ENCODE assay signal across 14 cellular contexts in genomic region chr11:107496011-107496410, GRCh38. TPM values are rescaled to one million over a fixed set of nuclear protein-coding genes. Genes with fewer than 3 reads are reported as not detected.
DNase-seq lines count a peak whose midpoint lies in the region; ATAC-seq, FAIRE-seq and TF ChIP-seq lines count a peak whose summit lies in the region.
"Had no signal": no experiment of that assay in that cellular context is flagged by ENCODE, and none has a peak within 500 bp of the region (broad histone marks: within the 10 kb centered on the region; RNA-seq: fewer than 3 reads in every experiment).

No MANE protein-coding gene starts in this region.

- ATAC-seq in left ventricle myocardium superior = peak; percentile 43
- no peak for ATAC-seq in activated CD8-positive, alpha-beta memory T cell treated with anti-CD3 and anti-CD28 coated beads, Interleukin-2, amount 10 ng/mL, durations not matched to agents 7 days and 5 days
- no peak for ATAC-seq in HG02798 (IDR thresholded peaks at IDR 0.05; ENCODE audit: poor library complexity, unreplicated experiment)

- H3K4me1 Mint-ChIP-seq in activated CD8-positive, alpha-beta memory T cell treated with anti-CD3 and anti-CD28 coated beads, Interleukin-2, amount 10 ng/mL, durations not matched to agents 7 days and 5 days = no peaks in the 10 kb centered on the region
- H3K4me1 Mint-ChIP-seq: activated naive CD8-positive, alpha-beta T cell treated with anti-CD3 and anti-CD28 coated beads, Interleukin-2, amount 10 ng/mL, durations not matched to agents 7 days and 5 days; endodermal cell; nephron progenitor cell had no signal

- intact Hi-C loops in left ventricle myocardium superior (cut with micrococcal nuclease) = no loop called here
- intact Hi-C loops in left ventricle myocardium inferior (cut with micrococcal nuclease) = no loop called here

- peaks cover 4% of the 10 kb centered on the region for H3K36me3 Mint-ChIP-seq in activated CD8-positive, alpha-beta memory T cell treated with anti-CD3 and anti-CD28 coated beads, Interleukin-2, amount 10 ng/mL, durations not matched to agents 7 days and 5 days

- FAIRE-seq in urothelium cell line (lab: Jason Lieb, UNC) = no peak

- peaks cover 3% of the 10 kb centered on the region for H3K36me3 ChIP-seq in left ventricle myocardium inferior

- no peak for DNase-seq in left ventricle myocardium superior
- DNase-seq in left ventricle myocardium inferior = no peak
- DNase-seq in astrocyte of the hippocampus (ENCODE audit: low read depth, low spot score) = peak; percentile 91
- peak; percentile 11 for DNase-seq in globus pallidus (ENCODE audit: low spot score)
- DNase-seq in urothelium cell line (ENCODE audit: low spot score) = peak; percentile 23
- no peak for DNase-seq in activated CD8-positive, alpha-beta memory T cell treated with anti-CD3 and anti-CD28 coated beads, Interleukin-2, amount 10 ng/mL, durations not matched to agents 7 days and 5 days
- no peak for DNase-seq in CD1c-positive myeloid dendritic cell (ENCODE audit: extremely low spot score)
- DNase-seq: ACHN; activated CD8-positive, alpha-beta memory T cell treated with anti-CD3 and anti-CD28 coated beads, Interleukin-2, amount 50 U/mL, for 4 hours; activated naive CD8-positive, alpha-beta T cell treated with anti-CD3 and anti-CD28 coated beads, Interleukin-2, amount 10 ng/mL, durations not matched to agents 7 days and 5 days; endodermal cell; nephron progenitor cell; stimulated activated CD8-positive, alpha-beta memory T cell treated with anti-CD3 and anti-CD28 coated beads, Interleukin-4, amount 100 ng/mL, for 48 hours had no signal

- no peak overlapping the region for H3K27ac Mint-ChIP-seq in activated CD8-positive, alpha-beta memory T cell treated with anti-CD3 and anti-CD28 coated beads, Interleukin-2, amount 10 ng/mL, durations not matched to agents 7 days and 5 days
- H3K27ac Mint-ChIP-seq: activated naive CD8-positive, alpha-beta T cell treated with anti-CD3 and anti-CD28 coated beads, Interleukin-2, amount 10 ng/mL, durations not matched to agents 7 days and 5 days; endodermal cell; nephron progenitor cell had no signal

- peaks cover 5% of the 10 kb centered on the region for H3K27me3 Mint-ChIP-seq in activated CD8-positive, alpha-beta memory T cell treated with anti-CD3 and anti-CD28 coated beads, Interleukin-2, amount 10 ng/mL, durations not matched to agents 7 days and 5 days
- H3K27me3 Mint-ChIP-seq: activated naive CD8-positive, alpha-beta T cell treated with anti-CD3 and anti-CD28 coated beads, Interleukin-2, amount 10 ng/mL, durations not matched to agents 7 days and 5 days had no signal

- H3K27me3 ChIP-seq in left ventricle myocardium inferior (ENCODE audit: low read depth) = no peaks in the 10 kb centered on the region

- H3K27ac ChIP-seq in left ventricle myocardium inferior (replicated peaks) = no peak overlapping the region

- peaks cover 9% of the 10 kb centered on the region for H3K4me1 ChIP-seq in left ventricle myocardium inferior

- H3K9me3 ChIP-seq in left ventricle myocardium inferior (replicated peaks) = no peaks in the 10 kb centered on the region

- CTCF ChIA-PET in activated CD8-positive, alpha-beta memory T cell treated with anti-CD3 and anti-CD28 coated beads, Interleukin-2, amount 10 ng/mL, durations not matched to agents 7 days and 5 days (lab: Charles Lee) = no interaction called here

- no peak overlapping the region for H3K4me3 ChIP-seq in left ventricle myocardium inferior

- no peak overlapping the region for H3K4me3 Mint-ChIP-seq in activated CD8-positive, alpha-beta memory T cell treated with anti-CD3 and anti-CD28 coated beads, Interleukin-2, amount 10 ng/mL, durations not matched to agents 7 days and 5 days
- H3K4me3 Mint-ChIP-seq: activated naive CD8-positive, alpha-beta T cell treated with anti-CD3 and anti-CD28 coated beads, Interleukin-2, amount 10 ng/mL, durations not matched to agents 7 days and 5 days; endodermal cell; nephron progenitor cell had no signal

- H3K9me3 Mint-ChIP-seq in activated CD8-positive, alpha-beta memory T cell treated with anti-CD3 and anti-CD28 coated beads, Interleukin-2, amount 10 ng/mL, durations not matched to agents 7 days and 5 days (ENCODE audit: low read depth) = no peaks in the 10 kb centered on the region

- TF ChIP-seq CTCF in left ventricle myocardium inferior (IDR thresholded peaks at IDR 0.05; ENCODE audit: borderline replicate concordance) = no peak

RNA-seq across cellular contexts. Expression of gene CWF19L2, which starts 38.4 kb away (rescaled TPM):
- 9.5 TPM for total RNA-seq in left ventricle myocardium superior
- 9.4 TPM for total RNA-seq in left ventricle myocardium inferior
- 10 to 100 TPM; 14.1 to 17.3 TPM for total RNA-seq in activated CD8-positive, alpha-beta memory T cell treated with anti-CD3 and anti-CD28 coated beads, Interleukin-2, amount 10 ng/mL, durations not matched to agents 7 days and 5 days

Comparison
In these comparisons a context has a peak if more than half of its experiments do, and no peak if none do; other contexts are left out.
1. DNase-seq: peak in astrocyte of the hippocampus (single experiment), globus pallidus (single experiment) and urothelium cell line (single experiment); none in left ventricle myocardium superior (single experiment), left ventricle myocardium inferior (single experiment), activated CD8-positive, alpha-beta memory T cell treated with anti-CD3 and anti-CD28 coated beads, Interleukin-2, amount 10 ng/mL, durations not matched to agents 7 days and 5 days (single experiment) and CD1c-positive myeloid dendritic cell (single experiment).